8 cellular contexts compared by ENCODE assay signal in the genomic region with DNA sequence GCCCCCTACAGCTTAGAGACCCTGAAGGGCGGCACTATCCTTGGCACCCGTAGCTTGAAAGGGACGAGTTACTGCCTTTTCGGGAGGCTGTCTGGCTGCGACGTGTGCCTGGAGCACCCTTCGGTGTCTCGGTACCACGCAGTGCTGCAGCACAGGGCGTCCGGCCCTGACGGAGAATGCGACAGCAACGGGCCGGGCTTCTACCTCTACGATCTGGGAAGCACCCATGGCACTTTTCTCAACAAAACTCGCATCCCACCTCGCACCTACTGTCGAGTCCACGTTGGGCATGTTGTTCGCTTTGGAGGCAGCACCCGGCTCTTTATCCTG. TPM values are rescaled to one million over a fixed set of nuclear protein-coding genes. Genes with fewer than 3 reads are reported as not detected.
A peak's percentile ranks its signal among the peaks of the same experiment; 100 is the strongest.
DNase-seq lines count a peak whose midpoint lies in the region; ATAC-seq, FAIRE-seq and TF ChIP-seq lines count a peak whose summit lies in the region.

No MANE protein-coding gene starts in this region.

- whole genome bisulfite sequencing in right lobe of liver (ENCODE audit: insufficient coverage, low coverage, low lambda C conversion rate, missing lambda C conversion rate) = 17% methylated on average over 3 of the region's 22 CpGs

- no peak for TF ChIP-seq POLR2A in right lobe of liver (IDR thresholded peaks at IDR 0.05)

- FAIRE-seq in HTR-8/SVneo (lab: Jason Lieb, UNC) (peak; percentile 4), frontal cortex (lab: Jason Lieb, UNC) (no peak)

- peak overlapping the region; percentile 79 to 84 (median 82) for H3K27ac ChIP-seq in right lobe of liver

- H3K27ac Mint-ChIP-seq in type B pancreatic cell = peak overlapping the region; percentile 99

- H3K36me3 ChIP-seq in right lobe of liver = peaks cover 10 to 54% (median 16%) of the 10 kb centered on the region in 4 donors

- H3K36me3 Mint-ChIP-seq in type B pancreatic cell = peaks cover 11% of the 10 kb centered on the region

- DNase-seq in HTR-8/SVneo (ENCODE audit: insufficient read length, low spot score) = no peak
- no peak for DNase-seq in astrocyte of the spinal cord (ENCODE audit: low read depth, low spot score)
- DNase-seq in right lobe of liver = peak in 1 of 3 donors; percentile 22
- no peak for DNase-seq in type B pancreatic cell (ENCODE audit: extremely low spot score, unreplicated experiment)
- no peak for DNase-seq in putamen (ENCODE audit: low spot score)
- no peak for DNase-seq in frontal cortex (ENCODE audit: low spot score in 2 of 2)
- no peak for DNase-seq in cerebellar cortex (ENCODE audit: low spot score)

- in situ Hi-C loops in astrocyte of the spinal cord (cut with HindIII; ENCODE audit: low sequenced_read_pairs) = no loop called here

- no peaks in the 10 kb centered on the region for H3K27me3 Mint-ChIP-seq in type B pancreatic cell

- H3K4me1 ChIP-seq in right lobe of liver = peaks cover 0 to 21% (median 4%) of the 10 kb centered on the region in 4 donors

- H3K27me3 ChIP-seq in right lobe of liver = no peaks in the 10 kb centered on the region

- no peaks in the 10 kb centered on the region for H3K9me3 ChIP-seq in right lobe of liver

- peak overlapping the region; percentile 100 for H3K4me3 Mint-ChIP-seq in type B pancreatic cell

- TF ChIP-seq CTCF in astrocyte of the spinal cord (IDR thresholded peaks at IDR 0.05; ENCODE audit: low read depth, low read length) (no peak), right lobe of liver (IDR thresholded peaks at IDR 0.05) (no peak), type B pancreatic cell (conservative IDR thresholded peaks at IDR 0.05) (no peak)

- peaks cover 16% of the 10 kb centered on the region for H3K4me1 Mint-ChIP-seq in type B pancreatic cell (ENCODE audit: unreplicated experiment)

- ATAC-seq in GM19351 (IDR thresholded peaks at IDR 0.05; ENCODE audit: unreplicated experiment) (peak; percentile 7), right lobe of liver (peak in 2 of 4 donors; percentile 10 to 22)

- H3K4me3 ChIP-seq in astrocyte of the spinal cord (ENCODE audit: low read depth, low read length) (peak overlapping the region; percentile 89), right lobe of liver (peak overlapping the region; percentile 69 to 89 (median 83))

- intact Hi-C loops in right lobe of liver (cut with DNase I) = no loop called here

- H3K9me3 Mint-ChIP-seq in type B pancreatic cell = no peaks in the 10 kb centered on the region

RNA-seq across cellular contexts. Expression of gene SLC4A1AP, which starts 0.5 kb away (rescaled TPM):
- total RNA-seq in right lobe of liver = 10 to 100 TPM in 2 of 6 experiments, 1 to 10 TPM in 4; 6.5 to 12.7 (median 8.5) TPM
- 17.7 and 20.7 TPM in 2 replicates for total RNA-seq in type B pancreatic cell (ENCODE audit: low replicate concordance)
- 33.4 TPM for total RNA-seq in frontal cortex

RNA-seq across cellular contexts. Expression of gene SUPT7L, which starts 0.8 kb away (rescaled TPM):
- total RNA-seq in right lobe of liver (10 to 100 TPM; 11.4 to 15.3 (median 13.9) TPM), type B pancreatic cell (ENCODE audit: low replicate concordance) (31.4 and 39.8 TPM in 2 replicates), frontal cortex (24.5 TPM)

RNA-seq across cellular contexts. Expression of gene GPN1, which starts 35.4 kb away (rescaled TPM):
- 10 to 100 TPM in 4 of 6 experiments, 1 to 10 TPM in 2; 9.4 to 14.6 (median 11.3) TPM for total RNA-seq in right lobe of liver
- 32.5 and 39.0 TPM in 2 replicates for total RNA-seq in type B pancreatic cell (ENCODE audit: low replicate concordance)
- total RNA-seq in frontal cortex = 31.4 TPM

RNA-seq across cellular contexts. Expression of gene CCDC121, which starts 35.4 kb away (rescaled TPM):
- 1 to 10 TPM in 4 of 6 experiments, under 1 TPM in 2; 0.74 to 2.1 (median 1.5) TPM for total RNA-seq in right lobe of liver
- total RNA-seq in type B pancreatic cell (ENCODE audit: low replicate concordance) = 5.5 and 5.6 TPM in 2 replicates
- total RNA-seq in frontal cortex = 3.7 TPM
